Comparison of ENCODE assay signal across 22 cellular contexts in genomic region chr4:146514651-146515379, GRCh38.
"Had no signal": no experiment of that assay in that cellular context is flagged by ENCODE, and none has a peak within 500 bp of the region (broad histone marks: within the 10 kb centered on the region; RNA-seq: fewer than 3 reads in every experiment).

No MANE protein-coding gene starts in this region.

- H3K27ac ChIP-seq: body of pancreas, hepatocyte, tibial artery had no signal

- ATAC-seq: activated CD8-positive, alpha-beta T cell treated with anti-CD3 and anti-CD28 coated beads for 36 hours; activated T-helper 17 cell treated with anti-CD3 and anti-CD28 coated beads, Interleukin-2, amount 50 U/mL, for 72 hours; body of pancreas had no signal

- H2AFZ ChIP-seq: hepatocyte had no signal

- H3K27me3 ChIP-seq: body of pancreas, hepatocyte, tibial artery had no signal

- H3K9me3 ChIP-seq: body of pancreas, tibial artery had no signal

- H3K27me3 Mint-ChIP-seq: activated B cell treated with CpG ODN at 0.5 μM for 24 hours; activated CD8-positive, alpha-beta T cell treated with anti-CD3 and anti-CD28 coated beads for 36 hours; activated naive CD8-positive, alpha-beta T cell treated with anti-CD3 and anti-CD28 coated beads, Interleukin-2, amount 10 ng/mL, durations not matched to agents 7 days and 5 days; activated T-helper 17 cell treated with anti-CD3 and anti-CD28 coated beads, Interleukin-2, amount 50 U/mL, for 72 hours had no signal

- H3K4me2 ChIP-seq: hepatocyte had no signal

- H3K4me1 Mint-ChIP-seq: activated T-helper 17 cell treated with anti-CD3 and anti-CD28 coated beads, Interleukin-2, amount 50 U/mL, for 72 hours had no signal

- H3K4me3 Mint-ChIP-seq: activated B cell treated with CpG ODN at 0.5 μM for 24 hours; activated CD8-positive, alpha-beta T cell treated with anti-CD3 and anti-CD28 coated beads for 36 hours; activated naive CD8-positive, alpha-beta T cell treated with anti-CD3 and anti-CD28 coated beads, Interleukin-2, amount 10 ng/mL, durations not matched to agents 7 days and 5 days; activated T-helper 17 cell treated with anti-CD3 and anti-CD28 coated beads, Interleukin-2, amount 50 U/mL, for 72 hours; mesothelial cell of epicardium; nephron had no signal

- H3K4me3 ChIP-seq: body of pancreas, hepatocyte, lung, tibial artery had no signal

- H3K9me3 Mint-ChIP-seq: activated B cell treated with CpG ODN at 0.5 μM for 24 hours; activated CD8-positive, alpha-beta T cell treated with anti-CD3 and anti-CD28 coated beads for 36 hours; activated naive CD8-positive, alpha-beta T cell treated with anti-CD3 and anti-CD28 coated beads, Interleukin-2, amount 10 ng/mL, durations not matched to agents 7 days and 5 days; activated T-helper 17 cell treated with anti-CD3 and anti-CD28 coated beads, Interleukin-2, amount 50 U/mL, for 72 hours; mesothelial cell of epicardium; nephron had no signal

- DNase-seq: activated B cell treated with CpG ODN at 0.5 μM for 24 hours; activated CD4-positive, alpha-beta T cell treated with anti-CD3 and anti-CD28 coated beads for 48 hours; activated CD8-positive, alpha-beta T cell treated with anti-CD3 and anti-CD28 coated beads for 36 hours; activated naive CD4-positive, alpha-beta T cell; activated naive CD8-positive, alpha-beta T cell treated with anti-CD3 and anti-CD28 coated beads, Interleukin-2, amount 10 ng/mL, durations not matched to agents 7 days and 5 days; activated T-cell treated with anti-CD3 and anti-CD28 coated beads, Interleukin-2, amount 50 U/mL, for 1 hour; amygdala; body of pancreas; dermis blood vessel endothelial cell; effector memory CD4-positive, alpha-beta T cell; nucleus accumbens; posterior cingulate gyrus; stimulated activated CD4-positive, alpha-beta T cell treated with anti-CD3 and anti-CD28 coated beads, Interleukin-2, amount 100 ng/mL, for 24 hours; stimulated activated naive CD4-positive, alpha-beta T cell treated with Interleukin-2 at 50 U/mL for 16 hours; substantia nigra; T-helper 2 cell; tibial artery had no signal

- H3K27ac Mint-ChIP-seq: activated B cell treated with CpG ODN at 0.5 μM for 24 hours; activated CD8-positive, alpha-beta T cell treated with anti-CD3 and anti-CD28 coated beads for 36 hours; activated naive CD8-positive, alpha-beta T cell treated with anti-CD3 and anti-CD28 coated beads, Interleukin-2, amount 10 ng/mL, durations not matched to agents 7 days and 5 days; activated T-helper 17 cell treated with anti-CD3 and anti-CD28 coated beads, Interleukin-2, amount 50 U/mL, for 72 hours; mesothelial cell of epicardium; nephron had no signal
